In the genomic region with DNA sequence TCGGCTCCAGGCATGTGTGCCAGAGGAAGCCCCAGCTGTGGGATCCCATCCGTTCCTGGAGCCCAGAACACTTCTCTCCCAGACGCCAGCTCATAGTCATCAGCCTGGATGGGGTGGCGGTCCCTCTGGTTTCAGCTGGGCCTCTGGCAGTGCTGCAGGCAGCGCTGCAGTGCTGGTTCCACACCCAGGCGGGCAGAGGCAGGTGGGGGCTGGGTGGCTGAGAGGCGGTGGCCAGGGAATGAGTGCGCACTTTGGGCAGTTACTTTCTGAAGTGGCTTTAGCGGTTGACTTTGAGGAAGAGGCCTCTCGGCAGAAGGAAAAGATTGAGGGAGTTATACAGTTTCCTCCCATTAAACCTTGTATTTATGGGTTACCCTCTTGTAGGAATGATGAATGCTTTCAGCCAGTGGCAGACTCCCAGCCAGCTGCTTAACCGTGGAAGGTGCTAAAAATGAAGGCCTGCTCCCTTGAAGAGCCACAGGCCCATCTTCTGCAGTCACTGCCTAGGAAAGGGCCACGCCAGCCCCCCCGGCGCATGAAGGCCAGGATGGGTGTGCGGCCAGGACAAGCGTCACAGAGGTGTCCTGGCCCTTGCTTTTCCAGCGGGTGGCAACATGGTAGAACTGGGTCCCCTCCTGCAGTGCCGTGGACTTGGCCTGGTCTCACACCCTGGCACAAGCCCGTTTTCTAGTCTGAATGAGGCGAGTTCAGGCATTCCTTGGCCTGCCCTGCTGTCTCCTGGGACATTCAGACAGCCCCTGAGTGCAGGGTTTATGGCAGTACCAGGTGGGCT, we compare ENCODE assay signal across 12 cellular contexts. TPM values are rescaled to one million over a fixed set of nuclear protein-coding genes. Genes with fewer than 3 reads are reported as not detected.
DNase-seq lines count a peak whose midpoint lies in the region; ATAC-seq, FAIRE-seq and TF ChIP-seq lines count a peak whose summit lies in the region.
"Had no signal": no experiment of that assay in that cellular context is flagged by ENCODE, and none has a peak within 500 bp of the region (broad histone marks: within the 10 kb centered on the region; RNA-seq: fewer than 3 reads in every experiment).

No MANE protein-coding gene starts in this region.

- H2AFZ ChIP-seq in HepG2 (ENCODE audit: low read length) = no peak overlapping the region

- TF ChIP-seq EP300 in HepG2 (IDR thresholded peaks at IDR 0.05; ENCODE audit: low read depth in 2 of 2, low read length in 2 of 2) = no peak
- no peak for TF ChIP-seq EP300 in HepG2 (CRISPR knock-in tag; IDR thresholded peaks at IDR 0.05; ENCODE audit: borderline replicate concordance)
- no peak for TF ChIP-seq EP300 in upper lobe of left lung (IDR thresholded peaks at IDR 0.05)

- no peaks in the 10 kb centered on the region for H3K9me3 Mint-ChIP-seq in activated T-helper 17 cell treated with anti-CD3 and anti-CD28 coated beads, Interleukin-2, amount 50 U/mL, for 72 hours
- H3K9me3 Mint-ChIP-seq in Calu3 (ENCODE audit: low read depth, unreplicated experiment) = no peaks in the 10 kb centered on the region

- peaks cover 6% of the 10 kb centered on the region for H3K79me2 ChIP-seq in HepG2 (ENCODE audit: insufficient read depth, low read length)

- in situ Hi-C loops in HepG2 (cut with HindIII; ENCODE audit: extremely low pct_ligation_motif_present, low pct_unique_long_range_greater_than_20kb) = no loop called here

- H3K27me3 ChIP-seq in HepG2 (ENCODE audit: control insufficient read depth in 1 of 2, insufficient read depth in 2 of 2, low read length in 2 of 2) = no peaks in the 10 kb centered on the region
- no peaks in the 10 kb centered on the region for H3K27me3 ChIP-seq in upper lobe of left lung

- BruUV-seq in HepG2 (replicated peaks; lab: Mats Ljungman, UMichigan) (no TSS peak), Calu3 (replicated peaks; lab: Mats Ljungman, UMichigan) (no TSS peak)

- H3K9ac ChIP-seq in HepG2 (ENCODE audit: insufficient read depth, low read depth, low read length) = no peak overlapping the region

- H3K4me2 ChIP-seq in HepG2 (ENCODE audit: low read depth, low read length) = no peak overlapping the region

- H3K4me3 Mint-ChIP-seq in activated T-helper 17 cell treated with anti-CD3 and anti-CD28 coated beads, Interleukin-2, amount 50 U/mL, for 72 hours = no peak overlapping the region
- no peak overlapping the region for H3K4me3 Mint-ChIP-seq in Calu3 (ENCODE audit: low read depth, unreplicated experiment)

- H3K27ac Mint-ChIP-seq in activated T-helper 17 cell treated with anti-CD3 and anti-CD28 coated beads, Interleukin-2, amount 50 U/mL, for 72 hours = peak overlapping the region; percentile 70
- no peak overlapping the region for H3K27ac Mint-ChIP-seq in Calu3 (ENCODE audit: unreplicated experiment)

- DNase-seq in activated T-cell treated with anti-CD3 and anti-CD28 coated beads, Interleukin-2, amount 50 U/mL, for 48 hours = peak; percentile 43 to 46
- DNase-seq in activated T-cell treated with anti-CD3 and anti-CD28 coated beads, Interleukin-2, amount 50 U/mL, for 1 hour = no peak
- DNase-seq in HepG2 (ENCODE audit: low spot score) (no peak), upper lobe of left lung (peak in 1 of 2 donors; percentile 94), Calu3 (no peak)
- no peak for DNase-seq in activated effector memory CD4-positive, alpha-beta T cell treated with anti-CD3 and anti-CD28 coated beads, Interleukin-2, amount 50 U/mL, for 16 hours
- DNase-seq: activated effector memory CD4-positive, alpha-beta T cell treated with Interleukin-2 at 50 U/mL for 16 hours; NCI-H2029 had no signal

- peaks cover 38% of the 10 kb centered on the region for H3K36me3 Mint-ChIP-seq in activated T-helper 17 cell treated with anti-CD3 and anti-CD28 coated beads, Interleukin-2, amount 50 U/mL, for 72 hours (ENCODE audit: low read depth)
- H3K36me3 Mint-ChIP-seq in Calu3 (ENCODE audit: insufficient read depth, unreplicated experiment) = peaks cover 9% of the 10 kb centered on the region

- H3K4me1 ChIP-seq in HepG2 (ENCODE audit: insufficient read depth, low read length) = no peaks in the 10 kb centered on the region
- peaks cover 17 to 47% (median 22%) of the 10 kb centered on the region in 4 donors for H3K4me1 ChIP-seq in upper lobe of left lung

- CTCF ChIA-PET in HepG2 (lab: Yijun Ruan, JAX; ENCODE audit: low intra/inter-chr PET ratio, low total read pairs) (no interaction called here), Calu3 (lab: Charles Lee) (no interaction called here)

- no peak for FAIRE-seq in HepG2 (lab: Jason Lieb, UNC)
- FAIRE-seq: endometrium had no signal

- H3K36me3 ChIP-seq in HepG2 (replicated peaks in 1 of 2; ENCODE audit: control insufficient read depth in 1 of 2, insufficient read depth in 2 of 2, low read length in 2 of 2) (peaks cover 11 to 37% of the 10 kb centered on the region in 2 experiments; a peak in 4 of 5 replicates), upper lobe of left lung (peaks cover 3 to 45% (median 25%) of the 10 kb centered on the region in 4 donors)

- TF ChIP-seq POLR2A in HepG2 (IDR thresholded peaks at IDR 0.05; ENCODE audit: insufficient read depth in 1 of 2, low read depth in 2 of 2, low read length in 2 of 2) (no peak), upper lobe of left lung (IDR thresholded peaks at IDR 0.05) (peak in 1 of 4 donors; percentile 12)

- POLR2A ChIA-PET in HepG2 (lab: Yijun Ruan, JAX) = no interaction called here

- peak; percentile 35 for ATAC-seq in activated T-helper 17 cell treated with anti-CD3 and anti-CD28 coated beads, Interleukin-2, amount 50 U/mL, for 72 hours (replicated peaks)
- no peak; the same call in 2 of the 3 replicates for ATAC-seq in HepG2
- ATAC-seq in upper lobe of left lung (ENCODE audit: low FRiP score in 2 of 2) = peak; percentile 66 to 90
- no peak for ATAC-seq in HG03139 (IDR thresholded peaks at IDR 0.05; ENCODE audit: unreplicated experiment)

- no peak overlapping the region for H3K27ac ChIP-seq in HepG2 (ENCODE audit: extremely low read length, insufficient read depth, low read length)
- peak overlapping the region; percentile 41 to 80 (median 64) for H3K27ac ChIP-seq in upper lobe of left lung

- TF ChIP-seq RAD21 in HepG2 (CRISPR knock-in tag; IDR thresholded peaks at IDR 0.05) = no peak

- H3K4me1 Mint-ChIP-seq in activated T-helper 17 cell treated with anti-CD3 and anti-CD28 coated beads, Interleukin-2, amount 50 U/mL, for 72 hours = peaks cover 7% of the 10 kb centered on the region
- H3K4me1 Mint-ChIP-seq in Calu3 (ENCODE audit: low read depth, unreplicated experiment) = no peaks in the 10 kb centered on the region

- TF ChIP-seq CTCF in HepG2 (CRISPR knock-in tag; IDR thresholded peaks at IDR 0.05) (no peak), upper lobe of left lung (IDR thresholded peaks at IDR 0.05) (peak in 1 of 6 experiments; percentile 6), Calu3 (IDR thresholded peaks at IDR 0.05; ENCODE audit: unreplicated experiment) (no peak)

- H3K4me3 ChIP-seq in HepG2 (replicated peaks in 1 of 3; ENCODE audit: insufficient read depth in 1 of 3, low read depth in 2 of 3, low read length in 3 of 3) (no peak overlapping the region), upper lobe of left lung (no peak overlapping the region)

- no peaks in the 10 kb centered on the region for H3K9me3 ChIP-seq in HepG2 (ENCODE audit: low read length)
- H3K9me3 ChIP-seq in upper lobe of left lung = no peaks in the 10 kb centered on the region

- no peaks in the 10 kb centered on the region for H3K27me3 Mint-ChIP-seq in activated T-helper 17 cell treated with anti-CD3 and anti-CD28 coated beads, Interleukin-2, amount 50 U/mL, for 72 hours
- no peaks in the 10 kb centered on the region for H3K27me3 Mint-ChIP-seq in Calu3 (ENCODE audit: unreplicated experiment)
- H3K27me3 Mint-ChIP-seq: progenitor cell of endocrine pancreas had no signal

- 0 out of 2 replicates have a peak, but pooled peaks cover 9% of the 10 kb centered on the region for H4K20me1 ChIP-seq in HepG2 (ENCODE audit: insufficient read depth, low read length)

- intact Hi-C loops in HepG2 (cut with micrococcal nuclease; ENCODE audit: unreplicated experiment) (no loop called here), Calu3 (cut with micrococcal nuclease; ENCODE audit: unreplicated experiment) (no loop called here)

- WGBS in HepG2 (ENCODE audit: low lambda C conversion rate) = 95% methylated on average over 15 of the region's 20 CpGs
- 50 to 59% methylated on average over 10 to 19 of the region's 20 CpGs for WGBS in upper lobe of left lung, 2 donors

RNA-seq across cellular contexts. Expression of a gene that starts 9.9 kb away (rescaled TPM):
- 10 to 100 TPM in 1 of 2 donors, 1 to 10 TPM in 1; 8.5 to 13.0 TPM for total RNA-seq in activated T-helper 17 cell treated with anti-CD3 and anti-CD28 coated beads, Interleukin-2, amount 50 U/mL, for 72 hours
- total RNA-seq in HepG2 (2016; rRNA removed; fragmentation: Illumina TruSeq; extraction: Trizol) = 8.6 and 8.9 TPM in 2 replicates
- 2.2 and 3.1 TPM in 2 replicates for total RNA-seq in HepG2 (2016; cell fraction: cytosol; rRNA removed; fragmentation: Illumina TruSeq; extraction: Trizol; ENCODE audit: low read depth)
- 7.2 and 8.0 TPM in 2 replicates for total RNA-seq in HepG2 (2016; cell fraction: insoluble cytoplasmic fraction; rRNA removed; fragmentation: Illumina TruSeq; extraction: Trizol)
- 11.2 and 13.1 TPM in 2 replicates for total RNA-seq in HepG2 (2016; cell fraction: membrane; rRNA removed; fragmentation: Illumina TruSeq; extraction: Trizol)
- 5.6 and 5.9 TPM in 2 replicates for total RNA-seq in HepG2 (2016; cell fraction: nucleus; rRNA removed; fragmentation: Illumina TruSeq; extraction: Trizol)
- polyA plus RNA-seq in HepG2 (2011; rRNA removed) = 4.6 and 5.1 TPM in 2 replicates
- 5.0 and 5.2 TPM in 2 replicates for polyA plus RNA-seq in HepG2 (2011; cell fraction: cytosol; rRNA removed)
- polyA plus RNA-seq in HepG2 (2011; cell fraction: nucleus; rRNA removed) = 5.8 and 6.6 TPM in 2 replicates
- 8.0 and 9.4 TPM in 2 replicates for polyA plus RNA-seq in HepG2 (2012)
- 2.2 and 2.7 TPM in 2 replicates for polyA plus RNA-seq in HepG2 (2016; cell fraction: cytosol; fragmentation: Illumina TruSeq; extraction: Trizol; ENCODE audit: low read depth)
- 10.4 and 13.0 TPM in 2 replicates for polyA plus RNA-seq in HepG2 (2016; cell fraction: insoluble cytoplasmic fraction; fragmentation: Illumina TruSeq; extraction: Trizol; ENCODE audit: low read depth)
- polyA plus RNA-seq in HepG2 (2016; cell fraction: membrane; fragmentation: Illumina TruSeq; extraction: Trizol; ENCODE audit: low read depth) = 8.6 and 9.7 TPM in 2 replicates
- polyA plus RNA-seq in HepG2 (2016; cell fraction: nucleus; fragmentation: Illumina TruSeq; extraction: Trizol; ENCODE audit: insufficient read depth, low read depth) = 10.6 and 12.8 TPM in 2 replicates
- polyA minus RNA-seq in HepG2 (2011; rRNA and poly(A)+ RNA removed; ENCODE audit: low replicate concordance) = 6.9 and 14.2 TPM in 2 replicates
- 3.9 and 5.1 TPM in 2 replicates for polyA minus RNA-seq in HepG2 (2011; cell fraction: cytosol; rRNA and poly(A)+ RNA removed)
- polyA minus RNA-seq in HepG2 (2011; cell fraction: nucleus; rRNA and poly(A)+ RNA removed) = 5.9 and 6.6 TPM in 2 replicates
- total RNA-seq in upper lobe of left lung = 10 to 100 TPM; 20.8 to 29.0 (median 26.2) TPM
- total RNA-seq in Calu3 (2022) = 15.1 and 15.8 TPM in 2 replicates

RNA-seq across cellular contexts. Expression of a gene that starts 14.7 kb away (rescaled TPM):
- total RNA-seq in activated T-helper 17 cell treated with anti-CD3 and anti-CD28 coated beads, Interleukin-2, amount 50 U/mL, for 72 hours = 10 to 100 TPM; 56.3 to 92.5 TPM
- total RNA-seq in HepG2 (2016; rRNA removed; fragmentation: Illumina TruSeq; extraction: Trizol) (141 and 213 TPM in 2 replicates), upper lobe of left lung (10 to 100 TPM in 5 of 6 donors, 1 to 10 TPM in 1; 9.4 to 29.0 (median 24.2) TPM), Calu3 (2022) (32.2 and 40.4 TPM in 2 replicates)
- total RNA-seq in HepG2 (2016; cell fraction: cytosol; rRNA removed; fragmentation: Illumina TruSeq; extraction: Trizol; ENCODE audit: low read depth) = 24.3 and 28.6 TPM in 2 replicates
- total RNA-seq in HepG2 (2016; cell fraction: insoluble cytoplasmic fraction; rRNA removed; fragmentation: Illumina TruSeq; extraction: Trizol) = 139 and 219 TPM in 2 replicates
- 37.5 and 43.6 TPM in 2 replicates for total RNA-seq in HepG2 (2016; cell fraction: membrane; rRNA removed; fragmentation: Illumina TruSeq; extraction: Trizol)
- total RNA-seq in HepG2 (2016; cell fraction: nucleus; rRNA removed; fragmentation: Illumina TruSeq; extraction: Trizol) = 48.8 and 49.5 TPM in 2 replicates
- polyA plus RNA-seq in HepG2 (2011; rRNA removed) = 27.2 and 32.3 TPM in 2 replicates
- 30.3 and 39.4 TPM in 2 replicates for polyA plus RNA-seq in HepG2 (2011; cell fraction: cytosol; rRNA removed)
- polyA plus RNA-seq in HepG2 (2011; cell fraction: nucleus; rRNA removed) = 12.6 and 17.4 TPM in 2 replicates
- 52.6 and 70.0 TPM in 2 replicates for polyA plus RNA-seq in HepG2 (2012)
- polyA plus RNA-seq in HepG2 (2016; cell fraction: cytosol; fragmentation: Illumina TruSeq; extraction: Trizol; ENCODE audit: low read depth) = 28.9 and 31.1 TPM in 2 replicates
- 220 and 231 TPM in 2 replicates for polyA plus RNA-seq in HepG2 (2016; cell fraction: insoluble cytoplasmic fraction; fragmentation: Illumina TruSeq; extraction: Trizol; ENCODE audit: low read depth)
- polyA plus RNA-seq in HepG2 (2016; cell fraction: membrane; fragmentation: Illumina TruSeq; extraction: Trizol; ENCODE audit: low read depth) = 28.9 and 29.2 TPM in 2 replicates
- polyA plus RNA-seq in HepG2 (2016; cell fraction: nucleus; fragmentation: Illumina TruSeq; extraction: Trizol; ENCODE audit: insufficient read depth, low read depth) = 73.7 and 88.9 TPM in 2 replicates
- 23.2 and 27.5 TPM in 2 replicates for polyA minus RNA-seq in HepG2 (2011; rRNA and poly(A)+ RNA removed; ENCODE audit: low replicate concordance)
- 19.1 and 25.1 TPM in 2 replicates for polyA minus RNA-seq in HepG2 (2011; cell fraction: cytosol; rRNA and poly(A)+ RNA removed)
- polyA minus RNA-seq in HepG2 (2011; cell fraction: nucleus; rRNA and poly(A)+ RNA removed) = 36.8 and 50.7 TPM in 2 replicates

Comparison
In these comparisons a context has a peak if more than half of its experiments do, and no peak if none do; other contexts are left out.
1. DNase-seq: peak in activated T-cell treated with anti-CD3 and anti-CD28 coated beads, Interleukin-2, amount 50 U/mL, for 48 hours (2 of 2); none in activated T-cell treated with anti-CD3 and anti-CD28 coated beads, Interleukin-2, amount 50 U/mL, for 1 hour (single experiment), HepG2 (single experiment), activated effector memory CD4-positive, alpha-beta T cell treated with anti-CD3 and anti-CD28 coated beads, Interleukin-2, amount 50 U/mL, for 16 hours (single experiment) and Calu3 (single experiment).
2. ATAC-seq: peak in activated T-helper 17 cell treated with anti-CD3 and anti-CD28 coated beads, Interleukin-2, amount 50 U/mL, for 72 hours (single experiment) and upper lobe of left lung (2 of 2); none in HepG2 (single experiment) and HG03139 (single experiment).